ENCODE assay signal across 14 cellular contexts in genomic region chr2:164782323-164782722, GRCh38. TPM values are rescaled to one million over a fixed set of nuclear protein-coding genes. Genes with fewer than 3 reads are reported as not detected.
A peak's percentile ranks its signal among the peaks of the same experiment; 100 is the strongest.
DNase-seq lines count a peak whose midpoint lies in the region; ATAC-seq and TF ChIP-seq lines count a peak whose summit lies in the region.
"Had no signal": no experiment of that assay in that cellular context is flagged by ENCODE, and none has a peak within 500 bp of the region (broad histone marks: within the 10 kb centered on the region; RNA-seq: fewer than 3 reads in every experiment).

No MANE protein-coding gene starts in this region.

- DNase-seq in amniotic epithelial cell (ENCODE audit: low read depth) (peak; percentile 98), fibroblast of peridontal ligament (ENCODE audit: extremely low read depth) (peak; percentile 62), right lobe of liver (no peak), vagina (ENCODE audit: extremely low spot score in 2 of 2) (no peak), COR-L47 (lab: John Stamatoyannopoulos, UW) (no peak)
- DNase-seq: activated naive CD4-positive, alpha-beta T cell treated with anti-CD3 and anti-CD28 coated beads, Interleukin-2, amount 10 ng/mL, durations not matched to agents 7 days and 5 days; CD8-positive, alpha-beta memory T cell; cerebellar nuclear complex; H9; naive B cell; stimulated activated naive CD4-positive, alpha-beta T cell treated with Interleukin-2 at 50 U/mL for 16 hours had no signal

- WGBS in right lobe of liver (ENCODE audit: insufficient coverage, low coverage, low lambda C conversion rate, missing lambda C conversion rate) = 55% methylated on average over 2 of the region's 2 CpGs

- TF ChIP-seq POLR2A in right lobe of liver (IDR thresholded peaks at IDR 0.05) (no peak), vagina (IDR thresholded peaks at IDR 0.05) (no peak)

- no peaks in the 10 kb centered on the region for H3K36me3 ChIP-seq in right lobe of liver
- no peaks in the 10 kb centered on the region for H3K36me3 ChIP-seq in vagina

- TF ChIP-seq CTCF in right lobe of liver (IDR thresholded peaks at IDR 0.05) = no peak
- no peak for TF ChIP-seq CTCF in vagina (IDR thresholded peaks at IDR 0.05)

- H3K9me3 ChIP-seq in right lobe of liver = no peaks in the 10 kb centered on the region
- H3K9me3 ChIP-seq in vagina = no peaks in the 10 kb centered on the region

- intact Hi-C loops in right lobe of liver (cut with DNase I) (no loop called here), vagina (cut with DNase I) (no loop called here)

- ATAC-seq in right lobe of liver = peak; percentile 53 to 85 (median 70)
- no peak for ATAC-seq in HG03135 (IDR thresholded peaks at IDR 0.05; ENCODE audit: unreplicated experiment)
- ATAC-seq in GM18858 (IDR thresholded peaks at IDR 0.05; ENCODE audit: unreplicated experiment) = no peak
- ATAC-seq: WTC11 had no signal

- H3K4me3 ChIP-seq in right lobe of liver (no peak overlapping the region), vagina (no peak overlapping the region)

- peak overlapping the region in 1 of 3 donors; percentile 14 for H3K27ac ChIP-seq in right lobe of liver
- H3K27ac ChIP-seq in vagina = peak overlapping the region; percentile 30

- H3K4me1 ChIP-seq in right lobe of liver = peaks cover 0 to 6% (median 0%) of the 10 kb centered on the region in 4 donors
- peaks cover 39% of the 10 kb centered on the region for H3K4me1 ChIP-seq in vagina

- H3K27me3 ChIP-seq in right lobe of liver = no peaks in the 10 kb centered on the region
- no peaks in the 10 kb centered on the region for H3K27me3 ChIP-seq in vagina

RNA-seq across cellular contexts. Expression of gene COBLL1, which starts 59.3 kb away (rescaled TPM):
- total RNA-seq in right lobe of liver (100 to 1,000 TPM in 1 of 6 experiments, 10 to 100 TPM in 5; 38.1 to 133 (median 67.6) TPM), vagina (79.6 TPM)
- total RNA-seq: CD8-positive, alpha-beta memory T cell had no signal

Comparison
In these comparisons a context has a peak if more than half of its experiments do, and no peak if none do; other contexts are left out.
1. DNase-seq: peak in amniotic epithelial cell (single experiment) and fibroblast of peridontal ligament (single experiment); none in right lobe of liver (0 of 3), vagina (0 of 2) and COR-L47 (single experiment).
2. ATAC-seq: peak in right lobe of liver (4 of 4); none in HG03135 (single experiment) and GM18858 (single experiment).